ENCODE assay signal across 7 cellular contexts in genomic region chr5:163504091-163504931, GRCh38. TPM values are rescaled to one million over a fixed set of nuclear protein-coding genes. Genes with fewer than 3 reads are reported as not detected.
A peak's percentile ranks its signal among the peaks of the same experiment; 100 is the strongest.
DNase-seq lines count a peak whose midpoint lies in the region; ATAC-seq and TF ChIP-seq lines count a peak whose summit lies in the region.

No MANE protein-coding gene starts in this region.

- H3K36me3 Mint-ChIP-seq in natural killer cell: no peaks in the 10 kb centered on the region

- H3K4me1 ChIP-seq in thoracic aorta (ENCODE audit: control insufficient read depth in 1 of 2, low read depth in 2 of 2): peaks cover 31 to 39% of the 10 kb centered on the region in 2 donors

- H3K4me1 Mint-ChIP-seq in natural killer cell: peaks cover 63% of the 10 kb centered on the region in 2 donors

- H3K4me3 ChIP-seq in GM12875 (ENCODE audit: low read depth, low read length) (peak overlapping the region; percentile 69), fibroblast of mammary gland (ENCODE audit: control insufficient read depth, low read depth, low read length) (peak overlapping the region; percentile 81), thoracic aorta (peak overlapping the region; percentile 87)

- peak overlapping the region; percentile 98 for H3K4me3 Mint-ChIP-seq in natural killer cell

- H3K36me3 ChIP-seq in thoracic aorta: no peaks in the 10 kb centered on the region

- H3K9me3 ChIP-seq in thoracic aorta: no peaks in the 10 kb centered on the region

- peak overlapping the region; percentile 92 to 96 for H3K27ac ChIP-seq in thoracic aorta

- H3K27me3 ChIP-seq in thoracic aorta (replicated peaks; ENCODE audit: insufficient read depth): no peaks in the 10 kb centered on the region

- DNase-seq in NCI-H526 treated with DMSO at 0.1 percent for 48 hours (lab: John Stamatoyannopoulos, UW) (peak; percentile 25), activated T-helper 1 cell treated with Interleukin-2 at 50 U/mL for 16 hours (ENCODE audit: low read depth) (peak; percentile 13), fibroblast of mammary gland (ENCODE audit: low read depth) (peak; percentile 65), natural killer cell (peak; percentile 36), thoracic aorta (ENCODE audit: low spot score) (no peak)

- no peaks in the 10 kb centered on the region for H3K9me3 Mint-ChIP-seq in natural killer cell

- intact Hi-C loops in natural killer cell (cut with micrococcal nuclease): no loop called here

- TF ChIP-seq CTCF in GM12875 (IDR thresholded peaks at IDR 0.05; ENCODE audit: borderline replicate concordance, insufficient read depth, low read depth, low read length) (no peak), fibroblast of mammary gland (conservative IDR thresholded peaks at IDR 0.05; ENCODE audit: control insufficient read depth, insufficient read depth, low read depth, low read length) (no peak), natural killer cell (IDR thresholded peaks at IDR 0.05) (no peak), thoracic aorta (IDR thresholded peaks at IDR 0.05) (no peak)

- no peaks in the 10 kb centered on the region for H3K27me3 Mint-ChIP-seq in natural killer cell (ENCODE audit: low read depth in 2 of 2)

- peak in 2 of 3 donors; percentile 5 to 11 for ATAC-seq in natural killer cell
- ATAC-seq in thoracic aorta (ENCODE audit: insufficient number of reproducible peaks, low FRiP score, low read depth): peak; percentile 29
- no peak for ATAC-seq in HG03139 (IDR thresholded peaks at IDR 0.05; ENCODE audit: unreplicated experiment)

- H3K27ac Mint-ChIP-seq in natural killer cell: peak overlapping the region; percentile 99 to 100

RNA-seq across cellular contexts. Expression of gene MAT2B, which starts 1.1 kb away (rescaled TPM):
- 10 to 100 TPM; 68.5 to 99.0 (median 80.7) TPM for total RNA-seq in natural killer cell
- 10 to 100 TPM; 51.6 to 52.3 TPM for total RNA-seq in thoracic aorta

RNA-seq across cellular contexts. Expression of gene HMMR, which starts 43.9 kb away (rescaled TPM):
- under 1 TPM; 0.42 to 0.70 (median 0.63) TPM for total RNA-seq in natural killer cell
- 1 to 10 TPM in 1 of 2 donors, not detected in 1; 1.1 TPM for total RNA-seq in thoracic aorta

RNA-seq across cellular contexts. Expression of gene NUDCD2, which starts 44.4 kb away (rescaled TPM):
- total RNA-seq in natural killer cell (10 to 100 TPM; 13.2 to 24.7 (median 21.7) TPM), thoracic aorta (1 to 10 TPM; 4.7 to 5.5 TPM)
